Comparison of ENCODE assay signal across 8 cellular contexts in the genomic region with DNA sequence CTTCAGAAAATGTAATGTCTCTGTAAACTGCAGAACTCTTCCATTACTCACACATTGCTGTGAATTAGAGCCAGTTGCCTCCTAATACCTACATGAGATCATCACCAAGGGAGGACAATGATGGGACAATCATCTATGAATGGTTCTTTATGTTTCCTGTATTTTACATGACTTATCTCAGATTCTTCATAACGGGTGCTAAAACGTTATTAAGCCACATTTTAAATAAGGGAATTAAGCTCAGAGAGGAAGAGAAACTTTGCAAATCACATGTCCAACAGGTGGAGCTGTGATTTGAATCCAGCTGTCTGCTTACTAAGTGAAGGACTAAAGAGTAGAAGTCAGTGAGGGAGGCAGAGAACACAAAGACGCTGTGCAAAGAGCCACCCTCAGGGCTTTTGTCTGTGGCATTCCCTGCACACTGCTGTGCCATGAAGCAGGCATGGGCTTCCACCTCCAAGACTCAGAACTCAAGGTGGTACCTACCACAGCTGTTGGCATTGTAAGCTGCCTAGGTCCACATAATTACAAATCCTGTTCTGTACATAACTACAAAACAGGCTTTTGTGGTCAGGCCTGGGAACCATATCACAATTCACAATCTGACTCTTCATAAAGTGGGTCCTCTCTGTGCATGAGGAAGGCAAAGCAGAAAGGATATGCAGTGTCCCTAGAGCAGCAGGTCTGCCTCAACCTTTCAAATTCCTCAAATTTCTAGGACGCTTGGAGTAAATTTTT. TPM values are rescaled to one million over a fixed set of nuclear protein-coding genes. Genes with fewer than 3 reads are reported as not detected.
DNase-seq lines count a peak whose midpoint lies in the region; ATAC-seq and TF ChIP-seq lines count a peak whose summit lies in the region.

No MANE protein-coding gene starts in this region.

- no peak; the same call in 1 of the 2 replicates for TF ChIP-seq CTCF in HEK293 (tag by site-specific recombination; IDR thresholded peaks at IDR 0.05)
- peak; percentile 14 for TF ChIP-seq CTCF in fibroblast of mammary gland (conservative IDR thresholded peaks at IDR 0.05; ENCODE audit: control insufficient read depth, insufficient read depth, low read depth, low read length)
- no peak for TF ChIP-seq CTCF in vagina (IDR thresholded peaks at IDR 0.05)

- peak overlapping the region; percentile 82 to 84 for H3K4me3 Mint-ChIP-seq in stimulated activated naive B cell treated with anti-CD40 and anti-IgM and Interleukin-4, amounts not matched to agents 10 μg/mL and 1 μg/mL and 100 μg/mL, for 72 hours

- H3K9me3 Mint-ChIP-seq in stimulated activated naive B cell treated with anti-CD40 and anti-IgM and Interleukin-4, amounts not matched to agents 10 μg/mL and 1 μg/mL and 100 μg/mL, for 72 hours, result peaks cover 6 to 10% of the 10 kb centered on the region in 2 donors

- intact Hi-C loops in vagina (cut with DNase I), result no loop called here

- H3K4me1 Mint-ChIP-seq in stimulated activated naive B cell treated with anti-CD40 and anti-IgM and Interleukin-4, amounts not matched to agents 10 μg/mL and 1 μg/mL and 100 μg/mL, for 72 hours, result peaks cover 39 to 62% of the 10 kb centered on the region in 2 donors

- H3K27ac Mint-ChIP-seq in stimulated activated naive B cell treated with anti-CD40 and anti-IgM and Interleukin-4, amounts not matched to agents 10 μg/mL and 1 μg/mL and 100 μg/mL, for 72 hours, result peak overlapping the region; percentile 94

- H3K4me1 ChIP-seq in HEK293 (ENCODE audit: control insufficient read depth, insufficient read depth, low read length) (no peaks in the 10 kb centered on the region; the same call in 1 of the 2 replicates), vagina (peaks cover 7% of the 10 kb centered on the region)

- no peaks in the 10 kb centered on the region for H3K27me3 ChIP-seq in vagina

- DNase-seq in NCI-H1417 (lab: John Stamatoyannopoulos, UW) (peak in 2 of 3 experiments; percentile 18 to 50), NCI-H1417 treated with DMSO at 0.1 percent for 48 hours (lab: John Stamatoyannopoulos, UW) (no peak), NCI-H226 (peak; percentile 24), fibroblast of mammary gland (ENCODE audit: low read depth) (peak; percentile 55), vagina (ENCODE audit: extremely low spot score in 2 of 2) (no peak)
- DNase-seq in stimulated activated naive B cell treated with anti-CD40 and anti-IgM and Interleukin-4, amounts not matched to agents 10 μg/mL and 1 μg/mL and 100 μg/mL, for 72 hours, result no peak

- H3K27me3 Mint-ChIP-seq in stimulated activated naive B cell treated with anti-CD40 and anti-IgM and Interleukin-4, amounts not matched to agents 10 μg/mL and 1 μg/mL and 100 μg/mL, for 72 hours, result no peaks in the 10 kb centered on the region

- TF ChIP-seq POLR2A in vagina (IDR thresholded peaks at IDR 0.05), result no peak

- peak; percentile 80 to 81 for ATAC-seq in stimulated activated naive B cell treated with anti-CD40 and anti-IgM and Interleukin-4, amounts not matched to agents 10 μg/mL and 1 μg/mL and 100 μg/mL, for 72 hours (replicated peaks)
- no peak for ATAC-seq in activated CD4-positive, CD25-positive, alpha-beta regulatory T cell treated with anti-CD3 and anti-CD28 coated beads, Interleukin-2, amount 50 U/mL, for 24 hours

- H3K4me3 ChIP-seq in HEK293 (ENCODE audit: low read depth, low read length) (no peak overlapping the region), fibroblast of mammary gland (ENCODE audit: control insufficient read depth, low read depth, low read length) (no peak overlapping the region), vagina (no peak overlapping the region)

- POLR2A ChIA-PET in HEK293 (lab: Yijun Ruan, JAX), result interaction anchor here (0.5 to 1.4 kb wide), 3 partner anchors 12 to 1833 kb away, joined by 3 read pairs; no protein-coding TSS in a partner anchor

- no peak overlapping the region for H3K27ac ChIP-seq in HEK293 (ENCODE audit: extremely low read depth, low read depth, low read length)
- no peak overlapping the region for H3K27ac ChIP-seq in vagina

- CTCF ChIA-PET in HEK293 (lab: Yijun Ruan, JAX), result interaction anchor here (0.5 to 2.1 kb wide), 3 partner anchors 10 to 141 kb away, joined by 3 to 7 read pairs (median 3); no protein-coding TSS in a partner anchor

- H3K36me3 Mint-ChIP-seq in stimulated activated naive B cell treated with anti-CD40 and anti-IgM and Interleukin-4, amounts not matched to agents 10 μg/mL and 1 μg/mL and 100 μg/mL, for 72 hours, result peaks cover 2 to 16% of the 10 kb centered on the region in 2 donors

- no peaks in the 10 kb centered on the region for H3K36me3 ChIP-seq in HEK293 (ENCODE audit: control insufficient read depth in 2 of 2, insufficient read depth in 1 of 2, low read length in 2 of 2)
- H3K36me3 ChIP-seq in vagina, result no peaks in the 10 kb centered on the region

- H3K9me3 ChIP-seq in HEK293 (ENCODE audit: control insufficient read depth, insufficient read depth, low read depth, low read length), result no peaks in the 10 kb centered on the region; the same call in 1 of the 2 replicates
- no peaks in the 10 kb centered on the region for H3K9me3 ChIP-seq in vagina

TF ChIP-seq in HEK293, 187 proteins besides CTCF, POLR2A, EP300 and RAD21:
- TF ChIP-seq, protein P1, sequence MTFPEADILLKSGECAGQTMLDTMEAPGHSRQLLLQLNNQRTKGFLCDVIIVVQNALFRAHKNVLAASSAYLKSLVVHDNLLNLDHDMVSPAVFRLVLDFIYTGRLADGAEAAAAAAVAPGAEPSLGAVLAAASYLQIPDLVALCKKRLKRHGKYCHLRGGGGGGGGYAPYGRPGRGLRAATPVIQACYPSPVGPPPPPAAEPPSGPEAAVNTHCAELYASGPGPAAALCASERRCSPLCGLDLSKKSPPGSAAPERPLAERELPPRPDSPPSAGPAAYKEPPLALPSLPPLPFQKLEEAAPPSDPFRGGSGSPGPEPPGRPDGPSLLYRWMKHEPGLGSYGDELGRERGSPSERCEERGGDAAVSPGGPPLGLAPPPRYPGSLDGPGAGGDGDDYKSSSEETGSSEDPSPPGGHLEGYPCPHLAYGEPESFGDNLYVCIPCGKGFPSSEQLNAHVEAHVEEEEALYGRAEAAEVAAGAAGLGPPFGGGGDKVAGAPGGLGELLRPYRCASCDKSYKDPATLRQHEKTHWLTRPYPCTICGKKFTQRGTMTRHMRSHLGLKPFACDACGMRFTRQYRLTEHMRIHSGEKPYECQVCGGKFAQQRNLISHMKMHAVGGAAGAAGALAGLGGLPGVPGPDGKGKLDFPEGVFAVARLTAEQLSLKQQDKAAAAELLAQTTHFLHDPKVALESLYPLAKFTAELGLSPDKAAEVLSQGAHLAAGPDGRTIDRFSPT (tag by site-specific recombination; IDR thresholded peaks at IDR 0.05), result 0 out of 2 replicates have a peak, but pooled peaks have one; percentile 9
- TF ChIP-seq GLIS1 (tag by site-specific recombination; IDR thresholded peaks at IDR 0.05), result peak; percentile 7; the same call in 1 of the 2 replicates
- TF ChIP-seq ZNF341 (tag by site-specific recombination; IDR thresholded peaks at IDR 0.05; ENCODE audit: low read depth), result peak; percentile 81
- 0 out of 2 replicates have a peak, but pooled peaks have one; percentile 33 for TF ChIP-seq ZNF660 (tag by site-specific recombination; IDR thresholded peaks at IDR 0.05)
- peak; percentile 38; the same call in 1 of the 2 replicates for TF ChIP-seq ZNF394 (tag by site-specific recombination; IDR thresholded peaks at IDR 0.05; ENCODE audit: borderline replicate concordance)
- no peak for TF ChIP-seq ZNF830 (tag by site-specific recombination; IDR thresholded peaks at IDR 0.05; ENCODE audit: low read depth)
- TF ChIP-seq SCRT1 (tag by site-specific recombination; IDR thresholded peaks at IDR 0.05; ENCODE audit: borderline replicate concordance), result peak; percentile 88
- TF ChIP-seq SCRT2 (tag by site-specific recombination; IDR thresholded peaks at IDR 0.05), result peak; percentile 95
- peak; percentile 29; the same call in 1 of the 2 replicates for TF ChIP-seq ZNF335 (tag by site-specific recombination; conservative IDR thresholded peaks at IDR 0.05)
- no peak for TF ChIP-seq ZBTB20 (tag by site-specific recombination; IDR thresholded peaks at IDR 0.05)
- TF ChIP-seq ZNF600 (tag by site-specific recombination; IDR thresholded peaks at IDR 0.05), result 0 out of 2 replicates have a peak, but pooled peaks have one; percentile 12
- TF ChIP-seq, protein P2, sequence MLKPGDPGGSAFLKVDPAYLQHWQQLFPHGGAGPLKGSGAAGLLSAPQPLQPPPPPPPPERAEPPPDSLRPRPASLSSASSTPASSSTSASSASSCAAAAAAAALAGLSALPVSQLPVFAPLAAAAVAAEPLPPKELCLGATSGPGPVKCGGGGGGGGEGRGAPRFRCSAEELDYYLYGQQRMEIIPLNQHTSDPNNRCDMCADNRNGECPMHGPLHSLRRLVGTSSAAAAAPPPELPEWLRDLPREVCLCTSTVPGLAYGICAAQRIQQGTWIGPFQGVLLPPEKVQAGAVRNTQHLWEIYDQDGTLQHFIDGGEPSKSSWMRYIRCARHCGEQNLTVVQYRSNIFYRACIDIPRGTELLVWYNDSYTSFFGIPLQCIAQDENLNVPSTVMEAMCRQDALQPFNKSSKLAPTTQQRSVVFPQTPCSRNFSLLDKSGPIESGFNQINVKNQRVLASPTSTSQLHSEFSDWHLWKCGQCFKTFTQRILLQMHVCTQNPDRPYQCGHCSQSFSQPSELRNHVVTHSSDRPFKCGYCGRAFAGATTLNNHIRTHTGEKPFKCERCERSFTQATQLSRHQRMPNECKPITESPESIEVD (tag by site-specific recombination; IDR thresholded peaks at IDR 0.05), result peak; percentile 15; the same call in 1 of the 2 replicates
- 0 out of 2 replicates have a peak, but pooled peaks have one; percentile 34 for TF ChIP-seq ZNF629 (tag by site-specific recombination; IDR thresholded peaks at IDR 0.05)
- peak; percentile 41; the same call in 1 of the 2 replicates for TF ChIP-seq SP7 (tag by site-specific recombination; IDR thresholded peaks at IDR 0.05)
- peak; percentile 27 for TF ChIP-seq ZNF366 (tag by site-specific recombination; conservative IDR thresholded peaks at IDR 0.05)
- TF ChIP-seq ZNF184 (tag by site-specific recombination; IDR thresholded peaks at IDR 0.05), result 0 out of 2 replicates have a peak, but pooled peaks have one; percentile 18
- TF ChIP-seq ZNF596 (tag by site-specific recombination; IDR thresholded peaks at IDR 0.05), result no peak
- no peak for TF ChIP-seq ZNF530 (tag by site-specific recombination; IDR thresholded peaks at IDR 0.05; ENCODE audit: low read depth)
TF ChIP-seq in HEK293: peak in this region for 14.

RNA-seq across cellular contexts. Expression of a gene that starts 12.8 kb away (rescaled TPM):
- total RNA-seq in vagina, result 22.1 TPM

Comparison
In these comparisons a context has a peak if more than half of its experiments do, and no peak if none do; other contexts are left out.
1. DNase-seq: peak in NCI-H1417 (2 of 3), NCI-H226 (single experiment) and fibroblast of mammary gland (single experiment); none in NCI-H1417 treated with DMSO at 0.1 percent for 48 hours (single experiment), stimulated activated naive B cell treated with anti-CD40 and anti-IgM and Interleukin-4, amounts not matched to agents 10 μg/mL and 1 μg/mL and 100 μg/mL, for 72 hours (single experiment) and vagina (0 of 2).
2. ATAC-seq: peak in stimulated activated naive B cell treated with anti-CD40 and anti-IgM and Interleukin-4, amounts not matched to agents 10 μg/mL and 1 μg/mL and 100 μg/mL, for 72 hours (2 of 2); none in activated CD4-positive, CD25-positive, alpha-beta regulatory T cell treated with anti-CD3 and anti-CD28 coated beads, Interleukin-2, amount 50 U/mL, for 24 hours (0 of 2).